18 cellular contexts compared by ENCODE assay signal in the genomic region with DNA sequence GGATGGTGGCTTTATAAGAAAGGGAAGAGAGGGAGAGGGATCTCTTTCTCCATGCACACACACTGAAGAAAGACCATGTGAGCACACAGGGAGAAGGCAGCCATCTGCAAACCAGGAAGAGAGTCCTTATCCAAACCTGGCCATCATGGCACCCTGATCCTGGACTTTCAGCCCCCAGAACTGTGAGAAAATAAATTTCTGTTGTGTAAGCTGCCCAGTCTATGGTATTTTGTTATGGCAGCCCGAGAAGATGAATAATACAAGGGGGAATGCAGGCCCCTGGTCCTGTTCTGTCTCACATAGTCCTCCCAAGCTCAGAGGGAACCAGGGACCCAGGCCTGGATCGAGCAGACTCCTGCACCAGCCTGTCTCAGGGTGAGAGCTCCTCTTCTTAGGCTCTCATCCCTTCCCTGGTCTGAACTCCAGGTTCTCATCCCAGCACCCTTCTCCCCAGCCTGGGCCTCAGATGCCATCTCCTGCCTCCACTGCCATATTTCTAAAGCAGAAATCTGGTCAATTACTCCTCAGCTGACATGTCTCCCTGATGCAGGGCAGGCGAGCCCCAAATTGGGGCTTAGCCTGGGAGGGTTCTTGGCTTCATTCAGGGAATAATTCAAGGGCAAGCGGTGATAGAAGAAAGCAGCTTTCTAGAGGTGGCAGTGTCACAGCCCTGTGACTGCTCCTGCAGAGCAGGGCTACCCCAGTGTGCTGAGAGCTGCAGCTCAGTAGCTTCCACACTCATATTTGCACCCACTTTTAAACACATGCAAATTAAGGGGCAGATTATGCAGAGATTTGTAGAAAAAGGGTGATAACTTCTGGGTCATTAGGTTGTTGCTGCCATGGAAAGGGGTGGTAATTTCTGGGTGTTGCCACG.
A peak's percentile ranks its signal among the peaks of the same experiment; 100 is the strongest.
DNase-seq lines count a peak whose midpoint lies in the region; ATAC-seq and TF ChIP-seq lines count a peak whose summit lies in the region.
"Had no signal": no experiment of that assay in that cellular context is flagged by ENCODE, and none has a peak within 500 bp of the region (broad histone marks: within the 10 kb centered on the region; RNA-seq: fewer than 3 reads in every experiment).

No MANE protein-coding gene starts in this region.

- H3K4me3 ChIP-seq in AG10803 (ENCODE audit: low read length), result no peak overlapping the region
- H3K4me3 ChIP-seq in SK-N-MC, result no peak overlapping the region
- H3K4me3 ChIP-seq in epithelial cell of esophagus (ENCODE audit: low read length), result no peak overlapping the region
- H3K4me3 ChIP-seq in muscle layer of duodenum (ENCODE audit: low read depth in 1 of 2, low read length in 2 of 2), result no peak overlapping the region
- H3K4me3 ChIP-seq: HAP-1 had no signal

- DNase-seq in AG10803 (ENCODE audit: low read depth) (peak; percentile 52), SK-N-MC (ENCODE audit: low read depth, low spot score) (no peak), epithelial cell of esophagus (ENCODE audit: low read depth) (peak; percentile 73), HUDEP-2 (lab: John Stamatoyannopoulos, UW; ENCODE audit: unreplicated experiment in 76 of 76) (no peak), NCI-H1436 (lab: John Stamatoyannopoulos, UW) (no peak)
- DNase-seq: activated CD4-positive, alpha-beta T cell treated with anti-CD3 and anti-CD28 coated beads for 1 hour; activated CD8-positive, alpha-beta memory T cell treated with anti-CD3 and anti-CD28 coated beads, Interleukin-2, amount 50 U/mL, for 48 hours; activated naive CD4-positive, alpha-beta T cell treated with Interleukin-2 at 50 U/mL for 16 hours; effector CD4-positive, alpha-beta T cell; KBM-7; NCI-H1105 treated with DMSO at 0.1 percent for 48 hours; NCI-H2171 treated with DMSO at 0.1 percent for 48 hours; NK-92 treated with Interleukin-12 subunit alpha and Interleukin-12 subunit beta, amount 100 ng/mL, for 24 hours; T-helper 17 cell had no signal

- H3K27me3 ChIP-seq in muscle layer of duodenum (ENCODE audit: low read depth, low read length), result no peaks in the 10 kb centered on the region

- H3K27ac ChIP-seq in SK-N-MC (peak overlapping the region; percentile 44), muscle layer of duodenum (ENCODE audit: low read length) (peak overlapping the region; percentile 81)

- H3K36me3 ChIP-seq in SK-N-MC (ENCODE audit: insufficient read depth, low read length) (no peaks in the 10 kb centered on the region), muscle layer of duodenum (ENCODE audit: control insufficient read depth in 1 of 2, insufficient read depth in 2 of 2, low read length in 2 of 2) (no peaks in the 10 kb centered on the region)
- H3K36me3 ChIP-seq: HAP-1 had no signal

- no peak overlapping the region for H3K9ac ChIP-seq in SK-N-MC (ENCODE audit: insufficient read length)

- peaks cover 6 to 53% of the 10 kb centered on the region in 2 donors for H3K4me1 ChIP-seq in muscle layer of duodenum (ENCODE audit: control insufficient read depth in 1 of 2, insufficient read depth in 2 of 2, low read length in 2 of 2)

- no peak for ATAC-seq in HG03025 (IDR thresholded peaks at IDR 0.05; ENCODE audit: low FRiP score, unreplicated experiment)
- ATAC-seq in GM18502 (IDR thresholded peaks at IDR 0.05; ENCODE audit: poor library complexity, unreplicated experiment), result no peak
- ATAC-seq: T-helper 17 cell had no signal

- TF ChIP-seq CTCF in AG10803 (conservative IDR thresholded peaks at IDR 0.05; ENCODE audit: low read length), result no peak
- TF ChIP-seq CTCF in epithelial cell of esophagus (IDR thresholded peaks at IDR 0.05; ENCODE audit: insufficient read depth, low read depth, low read length, missing control alignments), result no peak

- no peaks in the 10 kb centered on the region for H3K9me3 ChIP-seq in SK-N-MC (ENCODE audit: low read depth, low read length)
- H3K9me3 ChIP-seq in muscle layer of duodenum (ENCODE audit: control insufficient read depth in 1 of 2, low read length in 2 of 2), result no peaks in the 10 kb centered on the region
- H3K9me3 ChIP-seq: HAP-1 had no signal

Comparison
In these comparisons a context has a peak if more than half of its experiments do, and no peak if none do; other contexts are left out.
1. DNase-seq: peak in AG10803 (single experiment) and epithelial cell of esophagus (single experiment); none in SK-N-MC (single experiment), HUDEP-2 (0 of 76) and NCI-H1436 (single experiment).